Comparison of ENCODE assay signal across 8 cellular contexts in the genomic region with DNA sequence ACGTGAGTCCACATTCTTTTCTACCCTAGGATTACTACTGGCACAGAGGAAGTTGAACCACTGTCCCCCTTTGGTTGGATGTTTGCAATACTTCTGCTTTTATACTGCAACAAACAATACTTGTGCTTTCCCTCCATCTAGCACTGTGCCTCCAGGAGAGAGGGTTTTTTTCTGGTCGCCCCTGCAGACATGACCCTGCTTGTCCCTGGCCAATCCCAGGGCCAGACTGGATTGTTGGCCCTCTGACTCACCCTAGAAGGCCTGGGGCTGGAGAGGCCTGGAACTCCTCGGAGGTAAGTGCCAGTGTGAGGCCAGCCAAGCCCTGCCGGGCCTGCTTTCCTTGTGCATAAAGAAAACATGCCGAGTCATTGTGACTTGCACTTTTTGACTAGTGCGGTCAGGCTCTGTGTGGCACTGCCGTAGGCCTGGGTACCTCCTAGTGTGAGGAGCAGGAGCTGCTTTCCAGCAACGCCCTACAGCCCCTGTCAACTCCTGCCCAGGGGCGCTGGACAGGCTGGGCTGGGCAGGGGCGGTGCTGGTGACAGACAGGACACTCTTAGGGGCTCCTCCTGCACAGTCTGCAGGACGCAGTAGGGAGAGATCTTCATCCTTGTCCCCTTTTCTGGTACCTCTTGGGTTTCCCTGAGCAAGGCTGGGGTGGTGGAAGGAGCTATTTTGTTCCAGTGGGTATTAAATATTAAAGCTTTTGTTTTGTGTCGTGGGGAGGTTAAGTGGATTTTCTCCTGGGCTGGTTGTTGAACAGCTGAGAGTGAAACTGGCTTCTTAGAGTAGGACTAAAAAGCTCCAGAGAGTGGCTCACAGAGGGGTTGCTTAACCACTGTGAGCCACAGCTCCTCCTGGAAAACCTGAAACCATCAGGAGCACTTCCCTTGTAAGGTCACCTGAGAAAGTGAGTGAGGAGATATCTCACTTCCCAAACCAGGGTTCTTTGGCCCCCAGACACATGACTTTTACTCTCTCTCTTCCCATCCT. TPM values are rescaled to one million over a fixed set of nuclear protein-coding genes. Genes with fewer than 3 reads are reported as not detected.
A peak's percentile ranks its signal among the peaks of the same experiment; 100 is the strongest.
DNase-seq lines count a peak whose midpoint lies in the region; ATAC-seq and TF ChIP-seq lines count a peak whose summit lies in the region.

No MANE protein-coding gene starts in this region.

- TF ChIP-seq POLR2A in body of pancreas (IDR thresholded peaks at IDR 0.05) = peak in 1 of 3 donors; percentile 49

- ATAC-seq in body of pancreas = peak; percentile 98

- peak overlapping the region; percentile 41; the same call in 1 of the 2 replicates for H2AFZ ChIP-seq in OCI-LY3 (ENCODE audit: low read depth, low read length)

- no peaks in the 10 kb centered on the region for H3K36me3 ChIP-seq in OCI-LY3 (replicated peaks; ENCODE audit: low read depth, low read length)
- H3K36me3 ChIP-seq in body of pancreas (replicated peaks in 1 of 2; ENCODE audit: insufficient read depth in 1 of 2, low read depth in 2 of 2) = no peaks in the 10 kb centered on the region

- H3K4me3 ChIP-seq in OCI-LY3 (ENCODE audit: low read length) (no peak overlapping the region), body of pancreas (no peak overlapping the region)

- no peaks in the 10 kb centered on the region for H4K20me1 ChIP-seq in OCI-LY3 (ENCODE audit: insufficient read depth, low read length)

- no peaks in the 10 kb centered on the region for H3K9me3 ChIP-seq in OCI-LY3 (ENCODE audit: insufficient read depth, low read length)
- H3K9me3 ChIP-seq in body of pancreas = no peaks in the 10 kb centered on the region

- intact Hi-C loops in body of pancreas (cut with DNase I) = no loop called here

- H3K4me1 ChIP-seq in OCI-LY3 (ENCODE audit: low read length) (peaks cover 9% of the 10 kb centered on the region), body of pancreas (peaks cover 28% of the 10 kb centered on the region)

- H3K27me3 ChIP-seq in OCI-LY3 (ENCODE audit: low read depth, low read length) = no peaks in the 10 kb centered on the region
- no peaks in the 10 kb centered on the region for H3K27me3 ChIP-seq in body of pancreas

- 27 to 51% methylated on average over 7 to 12 of the region's 12 CpGs for WGBS in body of pancreas, 2 donors

- no peak overlapping the region for H3K9ac ChIP-seq in OCI-LY3 (ENCODE audit: low read length)

- TF ChIP-seq CTCF in 22Rv1 (IDR thresholded peaks at IDR 0.05) (no peak), GM10266 (IDR thresholded peaks at IDR 0.05; ENCODE audit: control insufficient read depth, insufficient read depth, low read depth, missing control alignments) (no peak), OCI-LY3 (IDR thresholded peaks at IDR 0.05; ENCODE audit: low read depth, low read length) (no peak), body of pancreas (IDR thresholded peaks at IDR 0.05) (peak in 4 of 7 experiments; percentile 25 to 44 (median 28))

- no peaks in the 10 kb centered on the region for H3K79me2 ChIP-seq in OCI-LY3 (ENCODE audit: low read length)

- no peak overlapping the region for H3K4me2 ChIP-seq in OCI-LY3 (ENCODE audit: low read length)

- peak; percentile 28 for DNase-seq in GM10266 (ENCODE audit: extremely low spot score)
- peak; percentile 79 for DNase-seq in HPDE6-E6E7 (ENCODE audit: extremely low spot score)
- peak; percentile 86 to 97 (median 95) for DNase-seq in body of pancreas
- peak; percentile 93 for DNase-seq in iPS DF 19.7 (ENCODE audit: low read depth, low spot score)
- DNase-seq in renal cortical epithelial cell (ENCODE audit: low read depth) = peak; percentile 99
- no peak for DNase-seq in stimulated activated naive CD4-positive, alpha-beta T cell (lab: John Stamatoyannopoulos, UW)

- H3K27ac ChIP-seq in 22Rv1 (peak overlapping the region; percentile 81), OCI-LY3 (ENCODE audit: low read length) (no peak overlapping the region), body of pancreas (peak overlapping the region; percentile 75 to 85 (median 78))

RNA-seq across cellular contexts. Expression of gene TKT, which starts 14.4 kb away (rescaled TPM):
- total RNA-seq in body of pancreas (100 to 1,000 TPM in 1 of 2 donors, 10 to 100 TPM in 1; 96.6 to 208 TPM), renal cortical epithelial cell (442 and 590 TPM in 2 replicates)

Comparison
In these comparisons a context has a peak if more than half of its experiments do, and no peak if none do; other contexts are left out.
1. CTCF ChIP-seq: peak in body of pancreas (4 of 7); none in 22Rv1 (single experiment), GM10266 (single experiment) and OCI-LY3 (single experiment).
2. DNase-seq: peak in GM10266 (single experiment), HPDE6-E6E7 (single experiment), body of pancreas (4 of 4), iPS DF 19.7 (single experiment) and renal cortical epithelial cell (single experiment); none in stimulated activated naive CD4-positive, alpha-beta T cell (0 of 6).